ENCODE assay signal across 11 cellular contexts in genomic region chr3:52539010-52539653, GRCh38. TPM values are rescaled to one million over a fixed set of nuclear protein-coding genes. Genes with fewer than 3 reads are reported as not detected.
A peak's percentile ranks its signal among the peaks of the same experiment; 100 is the strongest.
DNase-seq lines count a peak whose midpoint lies in the region; ATAC-seq, FAIRE-seq and TF ChIP-seq lines count a peak whose summit lies in the region.
"Had no signal": no experiment of that assay in that cellular context is flagged by ENCODE, and none has a peak within 500 bp of the region (broad histone marks: within the 10 kb centered on the region; RNA-seq: fewer than 3 reads in every experiment).

No MANE protein-coding gene starts in this region.

- no peak for ATAC-seq in activated CD8-positive, alpha-beta T cell treated with anti-CD3 and anti-CD28 coated beads, Interleukin-2, amount 10 ng/mL, durations not matched to agents 7 days and 5 days
- no peak for ATAC-seq in memory B cell (ENCODE audit: low read depth)

- peak overlapping the region; percentile 19 for H3K4me3 Mint-ChIP-seq in activated CD8-positive, alpha-beta T cell treated with anti-CD3 and anti-CD28 coated beads, Interleukin-2, amount 10 ng/mL, durations not matched to agents 7 days and 5 days
- no peak overlapping the region for H3K4me3 Mint-ChIP-seq in memory B cell

- H3K4me3 ChIP-seq in BLaER1 (no peak overlapping the region), HFF-Myc (replicated peaks; ENCODE audit: low read depth, low read length) (peak overlapping the region; percentile 97), testis (no peak overlapping the region)

- H3K4me1 Mint-ChIP-seq in activated CD8-positive, alpha-beta T cell treated with anti-CD3 and anti-CD28 coated beads, Interleukin-2, amount 10 ng/mL, durations not matched to agents 7 days and 5 days (ENCODE audit: low read depth), result peaks cover 50% of the 10 kb centered on the region
- peaks cover 24% of the 10 kb centered on the region for H3K4me1 Mint-ChIP-seq in memory B cell

- H3K9ac ChIP-seq in BLaER1, result no peak overlapping the region

- peak overlapping the region; percentile 66 for H3K27ac Mint-ChIP-seq in activated CD8-positive, alpha-beta T cell treated with anti-CD3 and anti-CD28 coated beads, Interleukin-2, amount 10 ng/mL, durations not matched to agents 7 days and 5 days
- peak overlapping the region; percentile 29 for H3K27ac Mint-ChIP-seq in memory B cell

- DNase-seq in HFF-Myc (ENCODE audit: extremely low read depth, low read depth), result no peak
- DNase-seq in activated CD8-positive, alpha-beta T cell treated with anti-CD3 and anti-CD28 coated beads, Interleukin-2, amount 10 ng/mL, durations not matched to agents 7 days and 5 days, result no peak
- no peak for DNase-seq in memory B cell (ENCODE audit: low spot score in 2 of 2)
- no peak for DNase-seq in NAMALWA (ENCODE audit: low spot score)
- DNase-seq in H54 (ENCODE audit: insufficient read length, low spot score), result no peak
- DNase-seq in testis, result no peak
- DNase-seq in EL, result no peak
- DNase-seq: RPMI8226; stimulated activated CD8-positive, alpha-beta memory T cell treated with anti-CD3 and anti-CD28 coated beads, Interleukin-4, amount 100 ng/mL, for 48 hours had no signal

- H3K9me3 Mint-ChIP-seq in activated CD8-positive, alpha-beta T cell treated with anti-CD3 and anti-CD28 coated beads, Interleukin-2, amount 10 ng/mL, durations not matched to agents 7 days and 5 days (ENCODE audit: insufficient read depth), result no peaks in the 10 kb centered on the region
- no peaks in the 10 kb centered on the region for H3K9me3 Mint-ChIP-seq in memory B cell

- no peaks in the 10 kb centered on the region for H3K27me3 Mint-ChIP-seq in activated CD8-positive, alpha-beta T cell treated with anti-CD3 and anti-CD28 coated beads, Interleukin-2, amount 10 ng/mL, durations not matched to agents 7 days and 5 days (ENCODE audit: low read depth)
- H3K27me3 Mint-ChIP-seq in memory B cell, result no peaks in the 10 kb centered on the region

- H3K4me2 ChIP-seq in BLaER1, result peak overlapping the region; percentile 95

- H3K36me3 Mint-ChIP-seq in activated CD8-positive, alpha-beta T cell treated with anti-CD3 and anti-CD28 coated beads, Interleukin-2, amount 10 ng/mL, durations not matched to agents 7 days and 5 days (ENCODE audit: low read depth), result peaks cover 37% of the 10 kb centered on the region
- H3K36me3 Mint-ChIP-seq in memory B cell, result peaks cover 9% of the 10 kb centered on the region

- H3K36me3 ChIP-seq in BLaER1, result peaks cover 47% of the 10 kb centered on the region
- H3K36me3 ChIP-seq in testis (ENCODE audit: low read depth, missing control alignments), result no peaks in the 10 kb centered on the region

- H3K27me3 ChIP-seq in BLaER1 (no peaks in the 10 kb centered on the region), testis (no peaks in the 10 kb centered on the region)

- peaks cover 60% of the 10 kb centered on the region for H4K20me1 ChIP-seq in BLaER1

- peaks cover 43% of the 10 kb centered on the region for H3K4me1 ChIP-seq in BLaER1
- peaks cover 32% of the 10 kb centered on the region for H3K4me1 ChIP-seq in testis

- H3K27ac ChIP-seq in BLaER1 (peak overlapping the region; percentile 39), testis (no peak overlapping the region)

- TF ChIP-seq CTCF in HFF-Myc (IDR thresholded peaks at IDR 0.05; ENCODE audit: low read depth, low read length, missing control alignments) (no peak), testis (IDR thresholded peaks at IDR 0.05) (no peak)

- no peak for TF ChIP-seq POLR2A in H54 (IDR thresholded peaks at IDR 0.05; ENCODE audit: low read depth, low read length)
- TF ChIP-seq POLR2A in testis (IDR thresholded peaks at IDR 0.05), result no peak

- WGBS in testis, 2 donors, result 86 to 92% methylated on average over 5 of the region's 5 CpGs

- no peaks in the 10 kb centered on the region for H3K9me3 ChIP-seq in BLaER1
- H3K9me3 ChIP-seq in testis, result no peaks in the 10 kb centered on the region

- CTCF ChIA-PET in activated CD8-positive, alpha-beta T cell treated with anti-CD3 and anti-CD28 coated beads, Interleukin-2, amount 10 ng/mL, durations not matched to agents 7 days and 5 days (lab: Charles Lee), result no interaction called here

- POLR2A ChIA-PET in activated CD8-positive, alpha-beta T cell treated with anti-CD3 and anti-CD28 coated beads, Interleukin-2, amount 10 ng/mL, durations not matched to agents 7 days and 5 days (lab: Charles Lee), result no interaction called here

- intact Hi-C loops in testis (cut with DNase I; ENCODE audit: low total_unique reads), result loop anchor here (5.0 kb wide), 1 partner anchor 52 kb away; no protein-coding TSS in a partner anchor

- no peak for FAIRE-seq in H54 (lab: Jason Lieb, UNC)

RNA-seq across cellular contexts. Expression of gene UQCC5, which starts 2.7 kb away (rescaled TPM):
- total RNA-seq in activated CD8-positive, alpha-beta T cell treated with anti-CD3 and anti-CD28 coated beads, Interleukin-2, amount 10 ng/mL, durations not matched to agents 7 days and 5 days, result 10 to 100 TPM in 1 of 2 experiments, 1 to 10 TPM in 1; 9.0 to 15.1 TPM
- 10 to 100 TPM; 23.0 to 30.5 TPM for total RNA-seq in testis
- polyA plus RNA-seq in testis (ENCODE audit: insufficient read depth, low read depth, low replicate concordance), result 37.0 TPM

RNA-seq across cellular contexts. Expression of gene NT5DC2, which starts 5.5 kb away (rescaled TPM):
- 10 to 100 TPM; 52.8 to 53.1 TPM for total RNA-seq in activated CD8-positive, alpha-beta T cell treated with anti-CD3 and anti-CD28 coated beads, Interleukin-2, amount 10 ng/mL, durations not matched to agents 7 days and 5 days
- total RNA-seq in testis, result 100 to 1,000 TPM; 137 to 147 TPM
- 92.4 TPM for polyA plus RNA-seq in testis (ENCODE audit: insufficient read depth, low read depth, low replicate concordance)

RNA-seq across cellular contexts. Expression of gene STAB1, which starts 44.0 kb away (rescaled TPM):
- total RNA-seq in activated CD8-positive, alpha-beta T cell treated with anti-CD3 and anti-CD28 coated beads, Interleukin-2, amount 10 ng/mL, durations not matched to agents 7 days and 5 days, result under 1 TPM in 1 of 2 experiments, not detected in 1; 0.05 TPM
- 10 to 100 TPM; 58.6 to 71.9 TPM for total RNA-seq in testis
- polyA plus RNA-seq in testis (ENCODE audit: insufficient read depth, low read depth, low replicate concordance), result 41.7 TPM
- total RNA-seq: M059J had no signal

Comparison
In these comparisons a context has a peak if more than half of its experiments do, and no peak if none do; other contexts are left out.
1. RNA of gene STAB1, which starts 44.0 kb away (total RNA-seq): 58.6 to 71.9 TPM in testis; 0.05 TPM in activated CD8-positive, alpha-beta T cell treated with anti-CD3 and anti-CD28 coated beads, Interleukin-2, amount 10 ng/mL, durations not matched to agents 7 days and 5 days; every median in the first group is over 10 times any median in the second.